1 cellular context compared by ENCODE assay signal in genomic region chr6:144561455-144562043, GRCh38.
TF ChIP-seq lines count a peak whose summit lies in the region.

No MANE protein-coding gene starts in this region.

TF ChIP-seq in K562, 482 proteins besides CTCF, POLR2A, EP300 and RAD21 (continued from another document):
- TF ChIP-seq ZNF398 (CRISPR knock-in tag; IDR thresholded peaks at IDR 0.05) (no peak), MEF2A (IDR thresholded peaks at IDR 0.05; ENCODE audit: control insufficient read depth, low read depth, low read length) (peak; percentile 71; the same call in 1 of the 2 replicates), HMBOX1 (IDR thresholded peaks at IDR 0.05) (no peak), NFYB (IDR thresholded peaks at IDR 0.05; ENCODE audit: extremely low read depth, insufficient read length) (no peak)
